1 cellular context compared by ENCODE assay signal in genomic region chr6:149335924-149336323, GRCh38.
TF ChIP-seq lines count a peak whose summit lies in the region.

No MANE protein-coding gene starts in this region.

TF ChIP-seq in GM23338, 12 proteins besides CTCF, POLR2A, EP300 and RAD21 (continued from another document):
- TF ChIP-seq REST (IDR thresholded peaks at IDR 0.05; ENCODE audit: unreplicated experiment) = no peak
